In the genomic region with DNA sequence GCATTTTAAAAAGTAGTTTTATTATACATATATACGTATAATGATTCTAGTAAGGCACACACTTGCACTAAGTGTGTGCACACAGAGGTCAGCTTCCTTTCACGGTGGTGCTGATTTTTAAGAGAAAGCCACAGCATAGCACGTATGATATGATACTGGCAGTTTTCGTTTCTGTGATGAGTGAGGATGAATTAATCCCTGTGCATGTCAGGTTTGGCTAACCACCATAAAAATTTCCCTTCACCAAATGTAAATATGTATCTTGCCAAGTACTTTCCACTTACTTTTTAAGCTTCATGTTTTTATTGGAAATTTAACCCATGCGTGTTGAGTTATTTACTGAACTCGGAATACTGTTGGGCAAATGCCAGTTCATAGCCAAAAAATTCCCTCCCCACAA, we compare ENCODE assay signal across 17 cellular contexts.
DNase-seq lines count a peak whose midpoint lies in the region; ATAC-seq, FAIRE-seq and TF ChIP-seq lines count a peak whose summit lies in the region.
"Had no signal": no experiment of that assay in that cellular context is flagged by ENCODE, and none has a peak within 500 bp of the region (broad histone marks: within the 10 kb centered on the region; RNA-seq: fewer than 3 reads in every experiment).

No MANE protein-coding gene starts in this region.

- TF ChIP-seq CTCF in LNCaP clone FGC (IDR thresholded peaks at IDR 0.05; ENCODE audit: control insufficient read depth, extremely low read depth, insufficient read depth) (no peak), chondrocyte (IDR thresholded peaks at IDR 0.05) (no peak), keratinocyte (optimal IDR thresholded peaks at IDR 0.05 in 1 of 3, IDR thresholded peaks at IDR 0.05 in 1 of 3, conservative IDR thresholded peaks at IDR 0.05 in 1 of 3; ENCODE audit: extremely low read depth in 1 of 3, insufficient read depth in 2 of 3, low read length in 3 of 3) (no peak), left lung (IDR thresholded peaks at IDR 0.05) (no peak)

- H3K9me3 Mint-ChIP-seq in chondrocyte (ENCODE audit: low read depth): no peaks in the 10 kb centered on the region

- H3K27me3 ChIP-seq in keratinocyte (ENCODE audit: control insufficient read depth, extremely low read depth, insufficient read depth, low read length) (no peaks in the 10 kb centered on the region), skeletal muscle tissue (ENCODE audit: control insufficient read depth in 3 of 3, insufficient read depth in 3 of 3, low read length in 3 of 3) (no peaks in the 10 kb centered on the region), left lung (no peaks in the 10 kb centered on the region)

- no peaks in the 10 kb centered on the region for H3K4me1 ChIP-seq in keratinocyte (ENCODE audit: control insufficient read depth, extremely low read depth, insufficient read depth, low read length)
- H3K4me1 ChIP-seq in skeletal muscle tissue (ENCODE audit: control insufficient read depth in 3 of 3, insufficient read depth in 3 of 3, low read length in 3 of 3): peaks cover 24 to 53% (median 31%) of the 10 kb centered on the region in 3 donors
- H3K4me1 ChIP-seq in left lung: peaks cover 5 to 9% of the 10 kb centered on the region in 2 donors

- dilution Hi-C loops in keratinocyte (cut with MboI; ENCODE audit: extremely low pct_ligation_motif_present, low sequenced_read_pairs): no loop called here

- no peaks in the 10 kb centered on the region for H4K20me1 ChIP-seq in keratinocyte (ENCODE audit: control insufficient read depth, extremely low read depth, insufficient read depth, low read length)

- H3K36me3 ChIP-seq in keratinocyte (ENCODE audit: control insufficient read depth in 2 of 2, extremely low read depth in 1 of 2, insufficient read depth in 2 of 2, low read length in 2 of 2) (no peaks in the 10 kb centered on the region), skeletal muscle tissue (ENCODE audit: control insufficient read depth in 3 of 3, insufficient read depth in 3 of 3, low read length in 3 of 3) (no peaks in the 10 kb centered on the region), left lung (no peaks in the 10 kb centered on the region)

- no peak for ATAC-seq in left lung
- no peak for ATAC-seq in HG03439 (IDR thresholded peaks at IDR 0.05; ENCODE audit: unreplicated experiment)

- no peak overlapping the region for H3K4me3 Mint-ChIP-seq in chondrocyte (ENCODE audit: unreplicated experiment)
- H3K4me3 Mint-ChIP-seq: CD4-positive, CD25-positive, alpha-beta regulatory T cell had no signal

- no peaks in the 10 kb centered on the region for H3K36me3 Mint-ChIP-seq in chondrocyte (ENCODE audit: low read depth)
- H3K36me3 Mint-ChIP-seq: CD4-positive, CD25-positive, alpha-beta regulatory T cell had no signal

- FAIRE-seq in keratinocyte (lab: Jason Lieb, UNC): no peak
- FAIRE-seq: HTR-8/SVneo had no signal

- no peaks in the 10 kb centered on the region for H3K9me1 ChIP-seq in keratinocyte (ENCODE audit: control insufficient read depth, extremely low read depth, insufficient read depth, low read length)

- H3K79me2 ChIP-seq in keratinocyte (ENCODE audit: control insufficient read depth, insufficient read depth, low read length): no peaks in the 10 kb centered on the region

- H3K4me3 ChIP-seq in LNCaP clone FGC (ENCODE audit: low read depth, low read length): no peak overlapping the region
- no peak overlapping the region for H3K4me3 ChIP-seq in keratinocyte (ENCODE audit: control insufficient read depth in 2 of 3, extremely low read depth in 1 of 3, insufficient read depth in 2 of 3, low read depth in 1 of 3, low read length in 3 of 3)
- no peak overlapping the region for H3K4me3 ChIP-seq in skeletal muscle tissue (ENCODE audit: low read length in 3 of 3)
- no peak overlapping the region for H3K4me3 ChIP-seq in left lung

- no peak overlapping the region for H3K4me2 ChIP-seq in keratinocyte (ENCODE audit: control insufficient read depth, extremely low read depth, insufficient read depth, low read depth, low read length)

- intact Hi-C loops in left lung (cut with DNase I): no loop called here

- H3K27ac ChIP-seq in keratinocyte (ENCODE audit: control insufficient read depth, insufficient read depth, low read length) (no peak overlapping the region), skeletal muscle tissue (ENCODE audit: low read depth, low read length) (peak overlapping the region; percentile 86), left lung (no peak overlapping the region)

- H3K9me3 ChIP-seq in keratinocyte (ENCODE audit: control insufficient read depth, low read depth, low read length) (no peaks in the 10 kb centered on the region), skeletal muscle tissue (ENCODE audit: control insufficient read depth in 3 of 3, low read length in 3 of 3) (no peaks in the 10 kb centered on the region), left lung (no peaks in the 10 kb centered on the region)

- H3K27ac Mint-ChIP-seq in chondrocyte (ENCODE audit: unreplicated experiment): peak overlapping the region; percentile 9
- H3K27ac Mint-ChIP-seq: CD4-positive, CD25-positive, alpha-beta regulatory T cell had no signal

- H3K4me1 Mint-ChIP-seq in chondrocyte (ENCODE audit: low read depth): peaks cover 52% of the 10 kb centered on the region

- no peak overlapping the region for H3K9ac ChIP-seq in keratinocyte (ENCODE audit: control insufficient read depth, extremely low read depth, insufficient read depth, low read length)
- H3K9ac ChIP-seq in skeletal muscle tissue (ENCODE audit: low read depth in 1 of 3, low read length in 3 of 3): no peak overlapping the region

- no peaks in the 10 kb centered on the region for H3K27me3 Mint-ChIP-seq in chondrocyte (ENCODE audit: low read depth)

- DNase-seq in LNCaP clone FGC (ENCODE audit: low read depth): peak; percentile 58
- DNase-seq in chondrocyte (ENCODE audit: low spot score): no peak
- no peak for DNase-seq in keratinocyte (ENCODE audit: low read depth, low spot score)
- no peak for DNase-seq in left lung
- DNase-seq in NCI-H128 (lab: John Stamatoyannopoulos, UW; ENCODE audit: unreplicated experiment): no peak
- DNase-seq in COLO668 (lab: John Stamatoyannopoulos, UW; ENCODE audit: unreplicated experiment): no peak
- DNase-seq: Calu3; CD4-positive, CD25-positive, alpha-beta regulatory T cell; DMS79; GOT3; NCI-H146; NCI-H2227 treated with DMSO at 0.1 percent for 48 hours; NCI-H524 treated with DMSO at 0.1 percent for 48 hours; NK-92 treated with Interleukin-12 subunit alpha and Interleukin-12 subunit beta, amount 100 ng/mL, for 24 hours had no signal

- peak overlapping the region; percentile 34 for H2AFZ ChIP-seq in keratinocyte (ENCODE audit: control insufficient read depth, low read length)
